Comparison of ENCODE assay signal across 21 cellular contexts in genomic region chr12:111846016-111846415, GRCh38. TPM values are rescaled to one million over a fixed set of nuclear protein-coding genes. Genes with fewer than 3 reads are reported as not detected.
A peak's percentile ranks its signal among the peaks of the same experiment; 100 is the strongest.
DNase-seq lines count a peak whose midpoint lies in the region; TF ChIP-seq lines count a peak whose summit lies in the region.
"Had no signal": no experiment of that assay in that cellular context is flagged by ENCODE, and none has a peak within 500 bp of the region (broad histone marks: within the 10 kb centered on the region; RNA-seq: fewer than 3 reads in every experiment).

No MANE protein-coding gene starts in this region.

- peak; percentile 15 for DNase-seq in Ammon's horn (ENCODE audit: low spot score)
- peak; percentile 13 for DNase-seq in EL
- DNase-seq in NCI-H69 (lab: John Stamatoyannopoulos, UW) = peak; percentile 67
- DNase-seq in endodermal cell = no peak
- DNase-seq in tibial artery = no peak
- DNase-seq in uterus = no peak
- no peak for DNase-seq in ascending aorta (ENCODE audit: low spot score in 2 of 2)
- no peak for DNase-seq in GM13976 (ENCODE audit: low spot score)
- DNase-seq: activated CD4-positive, CD25-positive, alpha-beta regulatory T cell; activated CD8-positive, alpha-beta memory T cell treated with anti-CD3 and anti-CD28 coated beads for 24 hours; kidney glomerular epithelial cell; naive B cell; Peyer's patch; retina; spleen; T-helper 9 cell; transverse colon had no signal

- no peaks in the 10 kb centered on the region for H3K27me3 Mint-ChIP-seq in endodermal cell (ENCODE audit: insufficient read depth)
- H3K27me3 Mint-ChIP-seq: dendritic cell treated with granulocyte-macrophage colony-stimulating factor and Interleukin-4, amounts not matched to agents 40 ng/mL and 50 ng/mL, for 4 days; naive B cell; stimulated activated naive CD8-positive, alpha-beta T cell treated with anti-CD3 and anti-CD28 coated beads, Interleukin-15, Interleukin-2, amounts not matched to agents 100 ng/mL and 50 ng/mL, for 24 hours had no signal

- intact Hi-C loops in tibial artery (cut with DNase I; ENCODE audit: low total_unique reads) = no loop called here
- intact Hi-C loops in uterus (cut with DNase I; ENCODE audit: low total_unique reads) = no loop called here
- intact Hi-C loops in ascending aorta (cut with DNase I) = no loop called here

- H3K4me1 ChIP-seq in endodermal cell (ENCODE audit: control insufficient read depth, insufficient read depth, low read length) = no peaks in the 10 kb centered on the region
- H3K4me1 ChIP-seq in tibial artery = peaks cover 0 to 35% (median 32%) of the 10 kb centered on the region in 4 donors
- H3K4me1 ChIP-seq in uterus = peaks cover 0 to 7% of the 10 kb centered on the region in 2 donors
- peaks cover 8 to 14% of the 10 kb centered on the region in 2 donors for H3K4me1 ChIP-seq in ascending aorta

- H3K36me3 Mint-ChIP-seq in endodermal cell (ENCODE audit: low read depth) = peaks cover 45% of the 10 kb centered on the region

- H3K27me3 ChIP-seq in endodermal cell (ENCODE audit: control insufficient read depth, insufficient read depth, low read length, poor library complexity, severe bottlenecking) (no peaks in the 10 kb centered on the region), tibial artery (no peaks in the 10 kb centered on the region), uterus (no peaks in the 10 kb centered on the region), ascending aorta (no peaks in the 10 kb centered on the region)
- H3K27me3 ChIP-seq: brain microvascular endothelial cell, Peyer's patch, spleen, transverse colon had no signal

- TF ChIP-seq CTCF in endodermal cell (conservative IDR thresholded peaks at IDR 0.05) (no peak), tibial artery (IDR thresholded peaks at IDR 0.05) (no peak), uterus (IDR thresholded peaks at IDR 0.05) (no peak), ascending aorta (IDR thresholded peaks at IDR 0.05) (no peak), GM13976 (IDR thresholded peaks at IDR 0.05; ENCODE audit: borderline replicate concordance, control extremely low read depth, extremely low read depth, insufficient read depth, missing control alignments) (no peak)

- no peak overlapping the region for H3K9ac ChIP-seq in endodermal cell (ENCODE audit: extremely low read depth, low read length, poor library complexity, severe bottlenecking)

- H3K36me3 ChIP-seq in endodermal cell (ENCODE audit: control insufficient read depth, insufficient read depth, low read length) (peaks cover 50% of the 10 kb centered on the region), tibial artery (peaks cover 0 to 13% (median 11%) of the 10 kb centered on the region in 3 donors), uterus (no peaks in the 10 kb centered on the region), ascending aorta (peaks cover 10 to 11% of the 10 kb centered on the region in 2 donors)
- H3K36me3 ChIP-seq: Peyer's patch had no signal

- H3K4me3 ChIP-seq in endodermal cell (ENCODE audit: low read length) (no peak overlapping the region), tibial artery (no peak overlapping the region), uterus (no peak overlapping the region), ascending aorta (no peak overlapping the region)
- H3K4me3 ChIP-seq: Peyer's patch, spleen, transverse colon had no signal

- H3K27ac Mint-ChIP-seq in endodermal cell = peak overlapping the region; percentile 14
- H3K27ac Mint-ChIP-seq: activated T-helper 1 cell treated with anti-CD3 and anti-CD28 coated beads, Interleukin-12 subunit alpha, Interleukin-12 subunit beta, Interleukin-2, Interleukin-4 antibody, amounts not matched to agents 30 ng/mL and 10 ng/mL and 1 ng/mL, durations not matched to agents 14 hours and 24 hours and 36 hours; dendritic cell treated with granulocyte-macrophage colony-stimulating factor and Interleukin-4, amounts not matched to agents 40 ng/mL and 50 ng/mL, for 4 days had no signal

- in situ Hi-C loops in GM13976 (cut with MboI; ENCODE audit: low sequenced_read_pairs, unreplicated experiment) = no loop called here

- WGBS in endodermal cell (ENCODE audit: insufficient coverage in 1 of 2, insufficient read length in 1 of 2), 2 experiments = 97 to 100% methylated on average over 1 to 2 of the region's 2 CpGs

- peaks cover 10% of the 10 kb centered on the region for H3K4me1 Mint-ChIP-seq in endodermal cell

- peaks cover 16% of the 10 kb centered on the region for H3K9me3 ChIP-seq in endodermal cell (ENCODE audit: control insufficient read depth, low read length)
- no peaks in the 10 kb centered on the region for H3K9me3 ChIP-seq in tibial artery
- H3K9me3 ChIP-seq in uterus = no peaks in the 10 kb centered on the region
- no peaks in the 10 kb centered on the region for H3K9me3 ChIP-seq in ascending aorta
- H3K9me3 ChIP-seq: Peyer's patch, transverse colon had no signal

- H3K9me3 Mint-ChIP-seq in endodermal cell = peaks cover 7% of the 10 kb centered on the region
- H3K9me3 Mint-ChIP-seq: dendritic cell treated with granulocyte-macrophage colony-stimulating factor and Interleukin-4, amounts not matched to agents 40 ng/mL and 50 ng/mL, for 4 days; stimulated activated naive CD8-positive, alpha-beta T cell treated with anti-CD3 and anti-CD28 coated beads, Interleukin-15, Interleukin-2, amounts not matched to agents 100 ng/mL and 50 ng/mL, for 24 hours had no signal

- no peak overlapping the region for H3K27ac ChIP-seq in endodermal cell (ENCODE audit: low read depth, low read length)
- H3K27ac ChIP-seq in tibial artery = no peak overlapping the region
- no peak overlapping the region for H3K27ac ChIP-seq in uterus
- no peak overlapping the region for H3K27ac ChIP-seq in ascending aorta
- H3K27ac ChIP-seq: Peyer's patch, spleen had no signal

- TF ChIP-seq POLR2A in uterus (IDR thresholded peaks at IDR 0.05) = no peak

- no peak overlapping the region for H3K4me3 Mint-ChIP-seq in endodermal cell
- H3K4me3 Mint-ChIP-seq: activated T-helper 1 cell treated with anti-CD3 and anti-CD28 coated beads, Interleukin-12 subunit alpha, Interleukin-12 subunit beta, Interleukin-2, Interleukin-4 antibody, amounts not matched to agents 30 ng/mL and 10 ng/mL and 1 ng/mL, durations not matched to agents 14 hours and 24 hours and 36 hours; dendritic cell treated with granulocyte-macrophage colony-stimulating factor and Interleukin-4, amounts not matched to agents 40 ng/mL and 50 ng/mL, for 4 days had no signal

RNA-seq across cellular contexts. Expression of gene MAPKAPK5, which starts 4.0 kb away (rescaled TPM):
- total RNA-seq in endodermal cell (10 to 100 TPM; 80.5 to 90.6 TPM), uterus (10 to 100 TPM; 20.0 to 53.7 (median 43.1) TPM), ascending aorta (6.4 TPM)
- 53.7 TPM for polyA plus RNA-seq in endodermal cell (2013, experiment 1 of 2)
- polyA plus RNA-seq in endodermal cell (2013, experiment 2 of 2) = 42.9 TPM

Comparison
In these comparisons a context has a peak if more than half of its experiments do, and no peak if none do; other contexts are left out.
1. DNase-seq: peak in Ammon's horn (single experiment), EL (single experiment) and NCI-H69 (single experiment); none in endodermal cell (single experiment), tibial artery (0 of 2), uterus (0 of 2), ascending aorta (0 of 2) and GM13976 (single experiment).